Comparison of ENCODE assay signal across 1 cellular context in genomic region chr3:46017720-46018119, GRCh38.
A peak's percentile ranks its signal among the peaks of the same experiment; 100 is the strongest.
TF ChIP-seq lines count a peak whose summit lies in the region.

No MANE protein-coding gene starts in this region.

TF ChIP-seq in GM12878, 131 proteins besides CTCF, POLR2A, EP300 and RAD21 (continued from another document):
- TF ChIP-seq CUX1 (IDR thresholded peaks at IDR 0.05; ENCODE audit: insufficient replicate concordance, low read depth, low read length) (no peak), ESRRA (IDR thresholded peaks at IDR 0.05; ENCODE audit: low read length) (no peak), RUNX3 (IDR thresholded peaks at IDR 0.05; ENCODE audit: low read length) (peak; percentile 77), PAX8 (IDR thresholded peaks at IDR 0.05) (no peak), NR2C1 (IDR thresholded peaks at IDR 0.05) (no peak), CBFB (IDR thresholded peaks at IDR 0.05; ENCODE audit: low read depth) (no peak), SPI1 (IDR thresholded peaks at IDR 0.05; ENCODE audit: borderline replicate concordance, insufficient read depth, low read depth, low read length) (no peak), POLR2AphosphoS2 (IDR thresholded peaks at IDR 0.05; ENCODE audit: low read depth, low read length) (no peak)
- TF ChIP-seq, protein P1, sequence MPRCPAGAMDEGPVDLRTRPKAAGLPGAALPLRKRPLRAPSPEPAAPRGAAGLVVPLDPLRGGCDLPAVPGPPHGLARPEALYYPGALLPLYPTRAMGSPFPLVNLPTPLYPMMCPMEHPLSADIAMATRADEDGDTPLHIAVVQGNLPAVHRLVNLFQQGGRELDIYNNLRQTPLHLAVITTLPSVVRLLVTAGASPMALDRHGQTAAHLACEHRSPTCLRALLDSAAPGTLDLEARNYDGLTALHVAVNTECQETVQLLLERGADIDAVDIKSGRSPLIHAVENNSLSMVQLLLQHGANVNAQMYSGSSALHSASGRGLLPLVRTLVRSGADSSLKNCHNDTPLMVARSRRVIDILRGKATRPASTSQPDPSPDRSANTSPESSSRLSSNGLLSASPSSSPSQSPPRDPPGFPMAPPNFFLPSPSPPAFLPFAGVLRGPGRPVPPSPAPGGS (IDR thresholded peaks at IDR 0.05; ENCODE audit: borderline replicate concordance, insufficient read depth, low read depth, low read length, poor library complexity, severe bottlenecking), result peak; percentile 88
